ENCODE assay signal across 12 cellular contexts in genomic region chr16:68790130-68790761, GRCh38. TPM values are rescaled to one million over a fixed set of nuclear protein-coding genes. Genes with fewer than 3 reads are reported as not detected.
DNase-seq lines count a peak whose midpoint lies in the region; ATAC-seq and TF ChIP-seq lines count a peak whose summit lies in the region.
"Had no signal": no experiment of that assay in that cellular context is flagged by ENCODE, and none has a peak within 500 bp of the region (broad histone marks: within the 10 kb centered on the region; RNA-seq: fewer than 3 reads in every experiment).

No MANE protein-coding gene starts in this region.

- ATAC-seq in GM18505 (IDR thresholded peaks at IDR 0.05; ENCODE audit: unreplicated experiment) = no peak
- ATAC-seq: activated T-cell treated with anti-CD3 and anti-CD28 coated beads, Interleukin-2, amount 50 U/mL, for 72 hours; CD8-positive, alpha-beta T cell; left colon had no signal

- peaks cover 47% of the 10 kb centered on the region for H3K4me1 Mint-ChIP-seq in chondrocyte (ENCODE audit: low read depth)
- peaks cover 36% of the 10 kb centered on the region for H3K4me1 Mint-ChIP-seq in mesothelial cell of epicardium

- H3K4me3 Mint-ChIP-seq in chondrocyte (ENCODE audit: unreplicated experiment) = peak overlapping the region; percentile 43
- H3K4me3 Mint-ChIP-seq in mesothelial cell of epicardium = no peak overlapping the region
- H3K4me3 Mint-ChIP-seq: activated T-cell treated with anti-CD3 and anti-CD28 coated beads, Interleukin-2, amount 50 U/mL, for 72 hours; CD8-positive, alpha-beta T cell had no signal

- no peak for TF ChIP-seq POLR2A in GM18505 (IDR thresholded peaks at IDR 0.05; ENCODE audit: borderline replicate concordance, extremely low read depth, insufficient read depth, insufficient read length)

- TF ChIP-seq RAD21 in Ishikawa (IDR thresholded peaks at IDR 0.05; ENCODE audit: low read depth) = no peak

- H3K36me3 Mint-ChIP-seq in chondrocyte (ENCODE audit: low read depth) (no peaks in the 10 kb centered on the region), mesothelial cell of epicardium (peaks cover 9% of the 10 kb centered on the region)
- H3K36me3 Mint-ChIP-seq: CD8-positive, alpha-beta T cell had no signal

- DNase-seq in ACHN (peak; percentile 93), chondrocyte (ENCODE audit: low spot score) (no peak), mesothelial cell of epicardium (ENCODE audit: low spot score in 2 of 2, unreplicated experiment in 2 of 2) (no peak), D341Med (ENCODE audit: low spot score) (no peak), NK-92 (lab: John Stamatoyannopoulos, UW; ENCODE audit: unreplicated experiment) (no peak)
- no peak for DNase-seq in central memory CD4-positive, alpha-beta T cell
- DNase-seq: activated T-cell treated with anti-CD3 and anti-CD28 coated beads, Interleukin-2, amount 50 U/mL, for 72 hours; CD8-positive, alpha-beta T cell; NCI-H446 had no signal

- H3K9me3 Mint-ChIP-seq in chondrocyte (ENCODE audit: low read depth) = no peaks in the 10 kb centered on the region
- H3K9me3 Mint-ChIP-seq in mesothelial cell of epicardium = no peaks in the 10 kb centered on the region
- H3K9me3 Mint-ChIP-seq: activated T-cell treated with anti-CD3 and anti-CD28 coated beads, Interleukin-2, amount 50 U/mL, for 72 hours; CD8-positive, alpha-beta T cell had no signal

- TF ChIP-seq CTCF in chondrocyte (IDR thresholded peaks at IDR 0.05) (no peak), mesothelial cell of epicardium (IDR thresholded peaks at IDR 0.05; ENCODE audit: unreplicated experiment) (no peak)

- TF ChIP-seq EP300 in Ishikawa (IDR thresholded peaks at IDR 0.05; ENCODE audit: borderline replicate concordance) = no peak

- H3K27ac Mint-ChIP-seq in chondrocyte (ENCODE audit: unreplicated experiment) = peak overlapping the region; percentile 95
- H3K27ac Mint-ChIP-seq in mesothelial cell of epicardium = peak overlapping the region; percentile 98
- H3K27ac Mint-ChIP-seq: activated T-cell treated with anti-CD3 and anti-CD28 coated beads, Interleukin-2, amount 50 U/mL, for 72 hours; CD8-positive, alpha-beta T cell had no signal

- in situ Hi-C loops in ACHN (cut with HindIII; ENCODE audit: low pct_ligation_motif_present, low pct_unique_long_range_greater_than_20kb, low sequenced_read_pairs) = no loop called here

- no peaks in the 10 kb centered on the region for H3K27me3 Mint-ChIP-seq in chondrocyte (ENCODE audit: low read depth)
- H3K27me3 Mint-ChIP-seq in mesothelial cell of epicardium (ENCODE audit: low read depth) = no peaks in the 10 kb centered on the region

TF ChIP-seq in Ishikawa, 13 proteins besides CTCF, POLR2A, EP300 and RAD21:
- TF ChIP-seq CEBPB (IDR thresholded peaks at IDR 0.05) (peak; percentile 69), USF1 (IDR thresholded peaks at IDR 0.05) (no peak)
TF ChIP-seq in Ishikawa: peak in this region for 1.

RNA-seq across cellular contexts. Expression of gene TANGO6, which starts 53.1 kb away (rescaled TPM):
- 11.1 to 17.4 TPM (median 13.1 TPM) in 3 replicates for total RNA-seq in chondrocyte
- total RNA-seq in mesothelial cell of epicardium = 9.4 to 12.8 TPM (median 10.3 TPM) in 3 replicates

RNA-seq across cellular contexts. Expression of gene CDH1, which starts 53.2 kb away (rescaled TPM):
- total RNA-seq in chondrocyte (0.35 to 0.38 TPM in 2 of 3 replicates, not detected in the other), mesothelial cell of epicardium (214 to 236 TPM (median 219 TPM) in 3 replicates)

Comparison
In these comparisons a context has a peak if more than half of its experiments do, and no peak if none do; other contexts are left out.
1. RNA of gene CDH1, which starts 53.2 kb away (total RNA-seq): 214 to 236 TPM in mesothelial cell of epicardium; 0.35 to 0.38 TPM in chondrocyte; every median in the first group is over 100 times any median in the second.